26 cellular contexts compared by ENCODE assay signal in the genomic region with DNA sequence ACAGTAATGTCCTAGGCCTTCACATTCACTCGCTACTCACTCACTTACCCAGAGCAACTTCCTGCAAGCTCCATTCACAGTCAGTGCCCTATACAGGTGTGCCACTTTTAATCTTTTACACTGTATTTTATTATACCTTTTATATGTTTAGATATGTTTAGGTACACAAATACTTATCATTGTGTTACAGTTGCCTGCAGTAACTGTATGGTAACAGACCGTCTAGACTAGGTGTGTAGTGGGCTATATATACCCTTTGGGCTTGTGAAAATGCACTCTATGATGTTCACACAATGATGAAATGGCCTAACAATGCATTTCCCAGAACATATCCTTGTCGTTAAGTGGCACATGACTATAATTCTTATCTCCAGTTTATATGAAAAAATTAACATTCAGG.
"Had no signal": no experiment of that assay in that cellular context is flagged by ENCODE, and none has a peak within 500 bp of the region (broad histone marks: within the 10 kb centered on the region; RNA-seq: fewer than 3 reads in every experiment).

No MANE protein-coding gene starts in this region.

- ATAC-seq: activated CD4-positive, alpha-beta T cell treated with anti-CD3 and anti-CD28 coated beads for 36 hours; activated CD8-positive, alpha-beta memory T cell treated with anti-CD3 and anti-CD28 coated beads, Interleukin-2, amount 10 ng/mL, durations not matched to agents 7 days and 5 days; activated CD8-positive, alpha-beta T cell treated with anti-CD3 and anti-CD28 coated beads, Interleukin-2, amount 10 ng/mL, durations not matched to agents 7 days and 5 days; activated T-cell treated with anti-CD3 and anti-CD28 coated beads, Interleukin-2, amount 50 U/mL, for 72 hours; body of pancreas; gastroesophageal sphincter had no signal

- H3K4me1 Mint-ChIP-seq: activated CD4-positive, alpha-beta T cell treated with anti-CD3 and anti-CD28 coated beads for 36 hours; activated CD4-positive, alpha-beta T cell treated with anti-CD3 and anti-CD28 coated beads, Interleukin-2, amount 10 ng/mL, durations not matched to agents 24 days and 14 days; activated CD8-positive, alpha-beta memory T cell treated with anti-CD3 and anti-CD28 coated beads, Interleukin-2, amount 10 ng/mL, durations not matched to agents 7 days and 5 days had no signal

- DNase-seq: activated CD4-positive, alpha-beta memory T cell treated with anti-CD3 and anti-CD28 coated beads for 36 hours; activated CD4-positive, alpha-beta T cell treated with anti-CD3 and anti-CD28 coated beads for 36 hours; activated CD4-positive, alpha-beta T cell treated with anti-CD3 and anti-CD28 coated beads, Interleukin-2, amount 10 ng/mL, durations not matched to agents 24 days and 14 days; activated CD4-positive, CD25-positive, alpha-beta regulatory T cell; activated CD4-positive, CD25-positive, alpha-beta regulatory T cell treated with anti-CD3 and anti-CD28 coated beads, Interleukin-2, amount 50 U/mL, for 72 hours; activated CD8-positive, alpha-beta memory T cell treated with anti-CD3 and anti-CD28 coated beads, Interleukin-2, amount 10 ng/mL, durations not matched to agents 7 days and 5 days; activated CD8-positive, alpha-beta memory T cell treated with anti-CD3 and anti-CD28 coated beads, Interleukin-2, amount 50 U/mL, for 4 hours; activated CD8-positive, alpha-beta T cell treated with anti-CD3 and anti-CD28 coated beads, Interleukin-2, amount 10 ng/mL, durations not matched to agents 7 days and 5 days; activated gamma-delta T cell treated with Interleukin-2 at 50 U/mL for 16 hours; activated naive CD4-positive, alpha-beta T cell treated with anti-CD3 and anti-CD28 coated beads, Interleukin-2, amount 50 U/mL, for 16 hours; activated naive CD4-positive, alpha-beta T cell treated with Interleukin-2 at 50 U/mL for 16 hours; activated T-cell treated with anti-CD3 and anti-CD28 coated beads, Interleukin-2, amount 50 U/mL, for 1 hour; activated T-cell treated with anti-CD3 and anti-CD28 coated beads, Interleukin-2, amount 50 U/mL, for 72 hours; amygdala; aorta; caudate nucleus; colonic mucosa; effector CD8-positive, alpha-beta T cell; esophagus squamous epithelium; foreskin melanocyte; T-helper 2 cell had no signal

- H3K27me3 ChIP-seq: body of pancreas, colonic mucosa, esophagus squamous epithelium, gastroesophageal sphincter had no signal

- H3K4me3 Mint-ChIP-seq: activated CD4-positive, alpha-beta memory T cell treated with anti-CD3 and anti-CD28 coated beads for 36 hours; activated CD4-positive, alpha-beta T cell treated with anti-CD3 and anti-CD28 coated beads for 36 hours; activated CD4-positive, alpha-beta T cell treated with anti-CD3 and anti-CD28 coated beads, Interleukin-2, amount 10 ng/mL, durations not matched to agents 24 days and 14 days; activated CD8-positive, alpha-beta memory T cell treated with anti-CD3 and anti-CD28 coated beads, Interleukin-2, amount 10 ng/mL, durations not matched to agents 7 days and 5 days; activated CD8-positive, alpha-beta T cell treated with anti-CD3 and anti-CD28 coated beads, Interleukin-2, amount 10 ng/mL, durations not matched to agents 7 days and 5 days; activated naive CD8-positive, alpha-beta T cell; activated T-cell treated with anti-CD3 and anti-CD28 coated beads, Interleukin-2, amount 50 U/mL, for 72 hours had no signal

- H3K4me3 ChIP-seq: body of pancreas, colonic mucosa, esophagus squamous epithelium, gastroesophageal sphincter had no signal

- H3K27ac ChIP-seq: body of pancreas, colonic mucosa, epithelial cell of prostate, esophagus squamous epithelium, gastroesophageal sphincter had no signal

- FAIRE-seq: endothelial cell of umbilical vein had no signal

- H3K9me3 Mint-ChIP-seq: activated CD4-positive, alpha-beta memory T cell treated with anti-CD3 and anti-CD28 coated beads for 36 hours had no signal

- H3K27ac Mint-ChIP-seq: activated CD4-positive, alpha-beta memory T cell treated with anti-CD3 and anti-CD28 coated beads for 36 hours; activated CD4-positive, alpha-beta T cell treated with anti-CD3 and anti-CD28 coated beads for 36 hours; activated CD4-positive, alpha-beta T cell treated with anti-CD3 and anti-CD28 coated beads, Interleukin-2, amount 10 ng/mL, durations not matched to agents 24 days and 14 days; activated CD8-positive, alpha-beta memory T cell treated with anti-CD3 and anti-CD28 coated beads, Interleukin-2, amount 10 ng/mL, durations not matched to agents 7 days and 5 days; activated CD8-positive, alpha-beta T cell treated with anti-CD3 and anti-CD28 coated beads, Interleukin-2, amount 10 ng/mL, durations not matched to agents 7 days and 5 days; activated naive CD8-positive, alpha-beta T cell; activated T-cell treated with anti-CD3 and anti-CD28 coated beads, Interleukin-2, amount 50 U/mL, for 72 hours had no signal

- H3K4me1 ChIP-seq: colonic mucosa, gastroesophageal sphincter had no signal

- H3K36me3 Mint-ChIP-seq: activated CD4-positive, alpha-beta memory T cell treated with anti-CD3 and anti-CD28 coated beads for 36 hours; activated naive CD8-positive, alpha-beta T cell had no signal

- H3K36me3 ChIP-seq: colonic mucosa, esophagus squamous epithelium, gastroesophageal sphincter had no signal

- H3K27me3 Mint-ChIP-seq: activated CD4-positive, alpha-beta memory T cell treated with anti-CD3 and anti-CD28 coated beads for 36 hours; activated CD4-positive, alpha-beta T cell treated with anti-CD3 and anti-CD28 coated beads for 36 hours; activated CD4-positive, alpha-beta T cell treated with anti-CD3 and anti-CD28 coated beads, Interleukin-2, amount 10 ng/mL, durations not matched to agents 24 days and 14 days; activated CD8-positive, alpha-beta memory T cell treated with anti-CD3 and anti-CD28 coated beads, Interleukin-2, amount 10 ng/mL, durations not matched to agents 7 days and 5 days; activated naive CD8-positive, alpha-beta T cell had no signal

- H3K9me3 ChIP-seq: body of pancreas, colonic mucosa, esophagus squamous epithelium, gastroesophageal sphincter had no signal
